8 cellular contexts compared by ENCODE assay signal in the genomic region with DNA sequence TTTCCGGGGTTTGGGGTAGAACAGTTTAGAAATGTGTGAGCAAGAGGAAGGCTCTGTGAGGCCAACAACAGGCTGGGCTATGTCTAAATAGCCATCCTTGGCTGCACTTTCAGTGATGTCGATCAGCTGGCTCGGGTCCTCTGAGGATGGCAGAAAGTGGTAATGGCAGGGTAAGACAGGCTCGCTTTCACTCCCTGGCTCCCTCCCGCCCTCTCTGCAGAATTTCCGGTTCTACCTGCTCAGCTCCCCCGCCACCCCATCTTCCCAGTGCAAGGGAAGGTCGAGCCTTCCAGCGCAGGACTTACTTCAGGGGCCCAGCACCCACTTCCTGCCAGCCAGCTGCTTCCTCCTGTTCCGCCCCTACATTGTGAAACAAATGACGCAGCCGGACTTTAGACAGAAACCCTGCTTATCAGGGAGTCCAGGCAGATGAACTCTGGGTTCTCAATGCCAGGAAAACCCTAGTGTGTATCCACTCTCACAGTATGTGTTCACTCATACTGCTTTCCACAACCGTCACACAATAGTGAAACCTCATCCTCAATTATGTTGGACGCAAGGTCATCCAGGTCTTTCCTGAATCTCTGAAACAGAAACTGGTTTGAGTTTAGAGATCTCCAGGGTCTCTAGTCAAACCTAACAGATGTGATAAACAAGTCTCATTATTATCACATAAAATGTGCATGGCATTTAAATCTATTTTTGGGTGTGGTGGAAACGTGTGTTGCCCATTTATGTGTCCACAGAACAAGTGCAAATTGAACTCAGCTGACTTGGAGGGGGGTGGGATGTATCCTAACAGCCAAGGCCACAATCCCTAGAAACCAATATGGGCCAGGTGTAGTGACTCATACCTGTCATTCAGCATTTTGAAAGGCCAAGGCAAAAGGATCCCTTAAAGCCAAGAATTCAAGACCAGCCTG. TPM values are rescaled to one million over a fixed set of nuclear protein-coding genes. Genes with fewer than 3 reads are reported as not detected.
DNase-seq lines count a peak whose midpoint lies in the region; ATAC-seq lines count a peak whose summit lies in the region.

No MANE protein-coding gene starts in this region.

- intact Hi-C loops in left ventricle myocardium superior (cut with micrococcal nuclease) (no loop called here), sciatic nerve (cut with DNase I) (no loop called here)

- H3K9me3 Mint-ChIP-seq in activated naive CD4-positive, alpha-beta T cell treated with anti-CD3 and anti-CD28 coated beads, Interleukin-2, amount 50 U/mL, for 72 hours: peaks cover 0 to under 1% of the 10 kb centered on the region in 2 donors

- H3K27ac Mint-ChIP-seq in activated naive CD4-positive, alpha-beta T cell treated with anti-CD3 and anti-CD28 coated beads, Interleukin-2, amount 50 U/mL, for 72 hours: peak overlapping the region; percentile 92 to 95

- ATAC-seq in HG03342 (IDR thresholded peaks at IDR 0.05; ENCODE audit: unreplicated experiment): peak; percentile 78
- ATAC-seq in activated naive CD4-positive, alpha-beta T cell treated with anti-CD3 and anti-CD28 coated beads, Interleukin-2, amount 50 U/mL, for 72 hours: peak; percentile 86 to 89
- ATAC-seq in left ventricle myocardium superior: peak; percentile 97
- peak; percentile 95 for ATAC-seq in sciatic nerve

- H3K36me3 Mint-ChIP-seq in activated naive CD4-positive, alpha-beta T cell treated with anti-CD3 and anti-CD28 coated beads, Interleukin-2, amount 50 U/mL, for 72 hours: no peaks in the 10 kb centered on the region

- DNase-seq in NCI-H2081 (lab: John Stamatoyannopoulos, UW) (peak; percentile 31 to 66), NCI-H2081 treated with DMSO at 0.1 percent for 48 hours (lab: John Stamatoyannopoulos, UW) (no peak), SIG-M5 treated with dmso at 0.1 percent for 504 hours (lab: John Stamatoyannopoulos, UW; ENCODE audit: unreplicated experiment) (peak; percentile 97), left ventricle myocardium superior (peak; percentile 80), sciatic nerve (ENCODE audit: low spot score) (peak; percentile 79), NCI-H1436 treated with DMSO at 0.1 percent for 48 hours (lab: John Stamatoyannopoulos, UW) (no peak)
- peak; percentile 47 to 83 for DNase-seq in activated naive CD4-positive, alpha-beta T cell treated with anti-CD3 and anti-CD28 coated beads, Interleukin-2, amount 50 U/mL, for 72 hours (ENCODE audit: low spot score in 2 of 2)

RNA-seq across cellular contexts. Expression of gene F11R, which starts 7.1 kb away (rescaled TPM):
- total RNA-seq in activated naive CD4-positive, alpha-beta T cell treated with anti-CD3 and anti-CD28 coated beads, Interleukin-2, amount 50 U/mL, for 72 hours: 10 to 100 TPM; 26.0 to 63.6 TPM
- total RNA-seq in left ventricle myocardium superior (8.3 TPM), sciatic nerve (20.3 TPM)

RNA-seq across cellular contexts. Expression of gene TSTD1, which starts 24.9 kb away (rescaled TPM):
- total RNA-seq in activated naive CD4-positive, alpha-beta T cell treated with anti-CD3 and anti-CD28 coated beads, Interleukin-2, amount 50 U/mL, for 72 hours: 10 to 100 TPM; 59.3 to 66.8 TPM
- total RNA-seq in left ventricle myocardium superior (15.4 TPM), sciatic nerve (13.1 TPM)

RNA-seq across cellular contexts. Expression of gene USF1, which starts 31.9 kb away (rescaled TPM):
- 10 to 100 TPM; 50.8 to 90.6 TPM for total RNA-seq in activated naive CD4-positive, alpha-beta T cell treated with anti-CD3 and anti-CD28 coated beads, Interleukin-2, amount 50 U/mL, for 72 hours
- total RNA-seq in left ventricle myocardium superior: 30.3 TPM
- 58.0 TPM for total RNA-seq in sciatic nerve

RNA-seq across cellular contexts. Expression of gene ARHGAP30, which starts 55.8 kb away (rescaled TPM):
- 100 to 1,000 TPM; 116 to 180 TPM for total RNA-seq in activated naive CD4-positive, alpha-beta T cell treated with anti-CD3 and anti-CD28 coated beads, Interleukin-2, amount 50 U/mL, for 72 hours
- total RNA-seq in left ventricle myocardium superior (3.7 TPM), sciatic nerve (13.7 TPM)

RNA-seq across cellular contexts. Expression of gene ITLN2, which starts 59.2 kb away (rescaled TPM):
- not detected for total RNA-seq in activated naive CD4-positive, alpha-beta T cell treated with anti-CD3 and anti-CD28 coated beads, Interleukin-2, amount 50 U/mL, for 72 hours
- not detected for total RNA-seq in left ventricle myocardium superior
- not detected for total RNA-seq in sciatic nerve

Comparison
In these comparisons a context has a peak if more than half of its experiments do, and no peak if none do; other contexts are left out.
1. DNase-seq: peak in NCI-H2081 (2 of 2), SIG-M5 treated with dmso at 0.1 percent for 504 hours (single experiment), activated naive CD4-positive, alpha-beta T cell treated with anti-CD3 and anti-CD28 coated beads, Interleukin-2, amount 50 U/mL, for 72 hours (2 of 2), left ventricle myocardium superior (single experiment) and sciatic nerve (single experiment); none in NCI-H2081 treated with DMSO at 0.1 percent for 48 hours (single experiment) and NCI-H1436 treated with DMSO at 0.1 percent for 48 hours (single experiment).
2. Peak in every context shown above with its lines, with median percentiles within 50 percentile points of each other: ATAC-seq.